In genomic region chr5:175542232-175542965, GRCh38 we compare ENCODE assay signal across 12 cellular contexts.
DNase-seq lines count a peak whose midpoint lies in the region; ATAC-seq lines count a peak whose summit lies in the region.
"Had no signal": no experiment of that assay in that cellular context is flagged by ENCODE, and none has a peak within 500 bp of the region (broad histone marks: within the 10 kb centered on the region; RNA-seq: fewer than 3 reads in every experiment).

No MANE protein-coding gene starts in this region.

- intact Hi-C loops in activated naive CD4-positive, alpha-beta T cell treated with anti-CD3 and anti-CD28 coated beads for 36 hours (cut with micrococcal nuclease): no loop called here
- intact Hi-C loops in activated T-helper 1 cell treated with anti-CD3 and anti-CD28 coated beads, Interleukin-12 subunit alpha, Interleukin-12 subunit beta, Interleukin-2, Interleukin-4 antibody, amounts not matched to agents 30 ng/mL and 10 ng/mL and 1 ng/mL, durations not matched to agents 14 hours and 24 hours and 36 hours (cut with micrococcal nuclease): no loop called here

- H3K36me3 Mint-ChIP-seq in activated naive CD4-positive, alpha-beta T cell treated with anti-CD3 and anti-CD28 coated beads for 36 hours (ENCODE audit: low read depth): no peaks in the 10 kb centered on the region
- H3K36me3 Mint-ChIP-seq in activated T-helper 1 cell treated with anti-CD3 and anti-CD28 coated beads, Interleukin-12 subunit alpha, Interleukin-12 subunit beta, Interleukin-2, Interleukin-4 antibody, amounts not matched to agents 30 ng/mL and 10 ng/mL and 1 ng/mL, durations not matched to agents 14 hours and 24 hours and 36 hours (ENCODE audit: low read depth): peaks cover 4% of the 10 kb centered on the region
- H3K36me3 Mint-ChIP-seq in stimulated activated naive B cell treated with anti-CD40 and anti-IgM and Interleukin-4, amounts not matched to agents 10 μg/mL and 1 μg/mL and 100 μg/mL, for 72 hours: no peaks in the 10 kb centered on the region

- ATAC-seq in stimulated activated naive B cell treated with anti-CD40 and anti-IgM and Interleukin-4, amounts not matched to agents 10 μg/mL and 1 μg/mL and 100 μg/mL, for 72 hours (replicated peaks): peak; percentile 45 to 49
- ATAC-seq in GM21723 (IDR thresholded peaks at IDR 0.05; ENCODE audit: unreplicated experiment): no peak
- ATAC-seq: heart right ventricle, T-cell had no signal

- H3K27ac Mint-ChIP-seq in activated naive CD4-positive, alpha-beta T cell treated with anti-CD3 and anti-CD28 coated beads for 36 hours: no peak overlapping the region
- peak overlapping the region; percentile 56 for H3K27ac Mint-ChIP-seq in activated T-helper 1 cell treated with anti-CD3 and anti-CD28 coated beads, Interleukin-12 subunit alpha, Interleukin-12 subunit beta, Interleukin-2, Interleukin-4 antibody, amounts not matched to agents 30 ng/mL and 10 ng/mL and 1 ng/mL, durations not matched to agents 14 hours and 24 hours and 36 hours
- H3K27ac Mint-ChIP-seq in stimulated activated naive B cell treated with anti-CD40 and anti-IgM and Interleukin-4, amounts not matched to agents 10 μg/mL and 1 μg/mL and 100 μg/mL, for 72 hours: no peak overlapping the region
- H3K27ac Mint-ChIP-seq: CD4-positive, alpha-beta T cell; T-cell had no signal

- CTCF ChIA-PET in activated naive CD4-positive, alpha-beta T cell treated with anti-CD3 and anti-CD28 coated beads for 36 hours (lab: Charles Lee): interaction anchor here (0.6 to 2.0 kb wide), 8 partner anchors 8 to 296 kb away, joined by 3 to 10 read pairs (median 4); no protein-coding TSS in a partner anchor

- H3K9me3 Mint-ChIP-seq in activated naive CD4-positive, alpha-beta T cell treated with anti-CD3 and anti-CD28 coated beads for 36 hours: no peaks in the 10 kb centered on the region
- no peaks in the 10 kb centered on the region for H3K9me3 Mint-ChIP-seq in activated T-helper 1 cell treated with anti-CD3 and anti-CD28 coated beads, Interleukin-12 subunit alpha, Interleukin-12 subunit beta, Interleukin-2, Interleukin-4 antibody, amounts not matched to agents 30 ng/mL and 10 ng/mL and 1 ng/mL, durations not matched to agents 14 hours and 24 hours and 36 hours
- H3K9me3 Mint-ChIP-seq in stimulated activated naive B cell treated with anti-CD40 and anti-IgM and Interleukin-4, amounts not matched to agents 10 μg/mL and 1 μg/mL and 100 μg/mL, for 72 hours: peaks cover 0 to 3% of the 10 kb centered on the region in 2 donors
- H3K9me3 Mint-ChIP-seq: CD4-positive, alpha-beta T cell had no signal

- peaks cover 18% of the 10 kb centered on the region for H3K4me1 Mint-ChIP-seq in activated naive CD4-positive, alpha-beta T cell treated with anti-CD3 and anti-CD28 coated beads for 36 hours (ENCODE audit: low read depth)
- peaks cover 40% of the 10 kb centered on the region for H3K4me1 Mint-ChIP-seq in activated T-helper 1 cell treated with anti-CD3 and anti-CD28 coated beads, Interleukin-12 subunit alpha, Interleukin-12 subunit beta, Interleukin-2, Interleukin-4 antibody, amounts not matched to agents 30 ng/mL and 10 ng/mL and 1 ng/mL, durations not matched to agents 14 hours and 24 hours and 36 hours (ENCODE audit: low read depth)
- no peaks in the 10 kb centered on the region for H3K4me1 Mint-ChIP-seq in stimulated activated naive B cell treated with anti-CD40 and anti-IgM and Interleukin-4, amounts not matched to agents 10 μg/mL and 1 μg/mL and 100 μg/mL, for 72 hours

- peak; percentile 67 for DNase-seq in activated naive CD4-positive, alpha-beta T cell treated with anti-CD3 and anti-CD28 coated beads for 36 hours
- no peak for DNase-seq in activated naive CD4-positive, alpha-beta T cell (lab: John Stamatoyannopoulos, UW)
- DNase-seq in NCI-H1694 (lab: John Stamatoyannopoulos, UW): peak; percentile 1
- DNase-seq in activated T-helper 1 cell treated with anti-CD3 and anti-CD28 coated beads, Interleukin-12 subunit alpha, Interleukin-12 subunit beta, Interleukin-2, Interleukin-4 antibody, amounts not matched to agents 30 ng/mL and 10 ng/mL and 1 ng/mL, durations not matched to agents 14 hours and 24 hours and 36 hours (ENCODE audit: low spot score): peak; percentile 41
- DNase-seq in stimulated activated naive B cell treated with anti-CD40 and anti-IgM and Interleukin-4, amounts not matched to agents 10 μg/mL and 1 μg/mL and 100 μg/mL, for 72 hours: no peak
- DNase-seq in AG08395 (ENCODE audit: low spot score): no peak
- DNase-seq in NCI-H1092 treated with DMSO at 0.1 percent for 48 hours (lab: John Stamatoyannopoulos, UW): no peak
- DNase-seq: CD4-positive, alpha-beta T cell; heart right ventricle; NCI-H774; T-cell had no signal

- H3K4me3 Mint-ChIP-seq in activated naive CD4-positive, alpha-beta T cell treated with anti-CD3 and anti-CD28 coated beads for 36 hours: no peak overlapping the region
- H3K4me3 Mint-ChIP-seq in activated T-helper 1 cell treated with anti-CD3 and anti-CD28 coated beads, Interleukin-12 subunit alpha, Interleukin-12 subunit beta, Interleukin-2, Interleukin-4 antibody, amounts not matched to agents 30 ng/mL and 10 ng/mL and 1 ng/mL, durations not matched to agents 14 hours and 24 hours and 36 hours: peak overlapping the region; percentile 7
- H3K4me3 Mint-ChIP-seq in stimulated activated naive B cell treated with anti-CD40 and anti-IgM and Interleukin-4, amounts not matched to agents 10 μg/mL and 1 μg/mL and 100 μg/mL, for 72 hours: no peak overlapping the region
- H3K4me3 Mint-ChIP-seq: CD4-positive, alpha-beta T cell; T-cell had no signal

- H3K27me3 Mint-ChIP-seq in activated naive CD4-positive, alpha-beta T cell treated with anti-CD3 and anti-CD28 coated beads for 36 hours (ENCODE audit: low read depth): no peaks in the 10 kb centered on the region
- no peaks in the 10 kb centered on the region for H3K27me3 Mint-ChIP-seq in activated T-helper 1 cell treated with anti-CD3 and anti-CD28 coated beads, Interleukin-12 subunit alpha, Interleukin-12 subunit beta, Interleukin-2, Interleukin-4 antibody, amounts not matched to agents 30 ng/mL and 10 ng/mL and 1 ng/mL, durations not matched to agents 14 hours and 24 hours and 36 hours (ENCODE audit: insufficient read depth)
- peaks cover 17 to 24% of the 10 kb centered on the region in 2 donors for H3K27me3 Mint-ChIP-seq in stimulated activated naive B cell treated with anti-CD40 and anti-IgM and Interleukin-4, amounts not matched to agents 10 μg/mL and 1 μg/mL and 100 μg/mL, for 72 hours

Comparison
In these comparisons a context has a peak if more than half of its experiments do, and no peak if none do; other contexts are left out.
1. DNase-seq: peak in activated naive CD4-positive, alpha-beta T cell treated with anti-CD3 and anti-CD28 coated beads for 36 hours (single experiment), NCI-H1694 (single experiment) and activated T-helper 1 cell treated with anti-CD3 and anti-CD28 coated beads, Interleukin-12 subunit alpha, Interleukin-12 subunit beta, Interleukin-2, Interleukin-4 antibody, amounts not matched to agents 30 ng/mL and 10 ng/mL and 1 ng/mL, durations not matched to agents 14 hours and 24 hours and 36 hours (single experiment); none in activated naive CD4-positive, alpha-beta T cell (0 of 4), stimulated activated naive B cell treated with anti-CD40 and anti-IgM and Interleukin-4, amounts not matched to agents 10 μg/mL and 1 μg/mL and 100 μg/mL, for 72 hours (single experiment), AG08395 (single experiment) and NCI-H1092 treated with DMSO at 0.1 percent for 48 hours (single experiment).